Comparison of ENCODE assay signal across 22 cellular contexts in the genomic region with DNA sequence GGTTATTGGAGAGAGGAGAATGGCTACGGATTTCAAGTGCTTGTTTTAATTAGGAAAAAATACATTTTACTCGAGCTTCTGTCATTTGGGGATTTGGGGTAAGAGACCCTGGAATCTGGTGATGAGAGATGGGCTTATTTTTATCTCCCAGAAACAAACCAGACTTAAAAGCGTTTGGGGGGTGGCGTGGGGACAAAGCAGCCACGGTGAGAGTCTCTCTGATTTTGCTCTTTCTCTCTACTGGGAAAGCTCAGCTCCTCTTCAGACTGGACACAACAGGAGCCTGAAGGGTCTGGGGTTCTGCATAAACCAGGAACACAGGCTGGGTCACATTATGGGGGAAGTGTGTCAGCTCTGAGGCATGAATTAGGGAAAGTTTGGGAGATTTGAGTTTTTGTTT. TPM values are rescaled to one million over a fixed set of nuclear protein-coding genes. Genes with fewer than 3 reads are reported as not detected.
A peak's percentile ranks its signal among the peaks of the same experiment; 100 is the strongest.
DNase-seq lines count a peak whose midpoint lies in the region; ATAC-seq and TF ChIP-seq lines count a peak whose summit lies in the region.
"Had no signal": no experiment of that assay in that cellular context is flagged by ENCODE, and none has a peak within 500 bp of the region (broad histone marks: within the 10 kb centered on the region; RNA-seq: fewer than 3 reads in every experiment).

No MANE protein-coding gene starts in this region.

- H2AFZ ChIP-seq in GM23338 (no peak overlapping the region), osteoblast (ENCODE audit: low read length) (no peak overlapping the region)

- ATAC-seq in GM23338, result no peak
- no peak for ATAC-seq in stimulated activated naive B cell treated with anti-CD40 and anti-IgM and Interleukin-4, amounts not matched to agents 10 μg/mL and 1 μg/mL and 100 μg/mL, for 72 hours (replicated peaks)
- ATAC-seq: CD8-positive, alpha-beta T cell; GM12878 had no signal

- TF ChIP-seq CTCF in GM23338 (conservative IDR thresholded peaks at IDR 0.05; ENCODE audit: low read depth in 2 of 2) (no peak), osteoblast (IDR thresholded peaks at IDR 0.05; ENCODE audit: extremely low read depth, low read depth, low read length) (no peak)

- no peaks in the 10 kb centered on the region for H3K36me3 ChIP-seq in GM23338 (ENCODE audit: insufficient read depth)
- no peaks in the 10 kb centered on the region for H3K36me3 ChIP-seq in osteoblast (ENCODE audit: insufficient read depth, low read length)
- H3K36me3 ChIP-seq: BE2C, BLaER1 had no signal

- H3K9me2 ChIP-seq in GM23338 (ENCODE audit: insufficient read depth), result no peaks in the 10 kb centered on the region

- no peaks in the 10 kb centered on the region for H3K9me3 ChIP-seq in osteoblast (ENCODE audit: low read depth, low read length)
- H3K9me3 ChIP-seq: BE2C, Caco-2 had no signal

- no peaks in the 10 kb centered on the region for H3K9me3 Mint-ChIP-seq in activated naive CD8-positive, alpha-beta T cell (ENCODE audit: low read depth)
- H3K9me3 Mint-ChIP-seq in activated naive CD8-positive, alpha-beta T cell treated with anti-CD3 and anti-CD28 coated beads for 36 hours, result no peaks in the 10 kb centered on the region
- peaks cover 8% of the 10 kb centered on the region for H3K9me3 Mint-ChIP-seq in GM23338
- no peaks in the 10 kb centered on the region for H3K9me3 Mint-ChIP-seq in stimulated activated naive B cell treated with anti-CD40 and anti-IgM and Interleukin-4, amounts not matched to agents 10 μg/mL and 1 μg/mL and 100 μg/mL, for 72 hours
- H3K9me3 Mint-ChIP-seq: CD8-positive, alpha-beta T cell had no signal

- H3K27me3 Mint-ChIP-seq in activated naive CD8-positive, alpha-beta T cell, result peaks cover 51% of the 10 kb centered on the region
- peaks cover 89% of the 10 kb centered on the region for H3K27me3 Mint-ChIP-seq in activated naive CD8-positive, alpha-beta T cell treated with anti-CD3 and anti-CD28 coated beads for 36 hours
- H3K27me3 Mint-ChIP-seq in GM23338 (ENCODE audit: insufficient read depth, low read depth, poor library complexity), result peaks cover 85% of the 10 kb centered on the region
- H3K27me3 Mint-ChIP-seq in stimulated activated naive B cell treated with anti-CD40 and anti-IgM and Interleukin-4, amounts not matched to agents 10 μg/mL and 1 μg/mL and 100 μg/mL, for 72 hours, result peaks cover 82 to 88% of the 10 kb centered on the region in 2 donors

- 0 out of 2 replicates have a peak, but pooled peaks cover 8% of the 10 kb centered on the region for H4K20me1 ChIP-seq in GM23338 (replicated peaks; ENCODE audit: insufficient read depth)
- peaks cover 2% of the 10 kb centered on the region for H4K20me1 ChIP-seq in osteoblast (ENCODE audit: insufficient read depth, low read length)

- no peak overlapping the region for H3K27ac Mint-ChIP-seq in activated naive CD8-positive, alpha-beta T cell
- no peak overlapping the region for H3K27ac Mint-ChIP-seq in activated naive CD8-positive, alpha-beta T cell treated with anti-CD3 and anti-CD28 coated beads for 36 hours
- no peak overlapping the region for H3K27ac Mint-ChIP-seq in GM23338
- peak overlapping the region; percentile 16 for H3K27ac Mint-ChIP-seq in stimulated activated naive B cell treated with anti-CD40 and anti-IgM and Interleukin-4, amounts not matched to agents 10 μg/mL and 1 μg/mL and 100 μg/mL, for 72 hours
- H3K27ac Mint-ChIP-seq: CD14-positive monocyte; CD4-positive, CD25-positive, alpha-beta regulatory T cell; CD8-positive, alpha-beta T cell had no signal

- peak overlapping the region; percentile 30 for H3K4me3 Mint-ChIP-seq in activated naive CD8-positive, alpha-beta T cell
- H3K4me3 Mint-ChIP-seq in activated naive CD8-positive, alpha-beta T cell treated with anti-CD3 and anti-CD28 coated beads for 36 hours, result no peak overlapping the region
- peak overlapping the region; percentile 69; the same call in 2 of the 3 replicates for H3K4me3 Mint-ChIP-seq in GM23338
- no peak overlapping the region for H3K4me3 Mint-ChIP-seq in stimulated activated naive B cell treated with anti-CD40 and anti-IgM and Interleukin-4, amounts not matched to agents 10 μg/mL and 1 μg/mL and 100 μg/mL, for 72 hours
- H3K4me3 Mint-ChIP-seq: CD8-positive, alpha-beta T cell had no signal

- H3K4me2 ChIP-seq in GM23338 (peak overlapping the region; percentile 91), osteoblast (ENCODE audit: insufficient read depth, low read length) (no peak overlapping the region)
- H3K4me2 ChIP-seq: BLaER1 had no signal

- H3K79me2 ChIP-seq in GM23338 (replicated peaks; ENCODE audit: insufficient read depth), result no peaks in the 10 kb centered on the region
- H3K79me2 ChIP-seq in osteoblast (ENCODE audit: insufficient read depth, low read length), result no peaks in the 10 kb centered on the region

- H3K27me3 ChIP-seq in GM23338 (ENCODE audit: insufficient read depth) (peaks cover 73% of the 10 kb centered on the region), osteoblast (ENCODE audit: insufficient read depth, low read length) (peaks cover 94% of the 10 kb centered on the region)

- DNase-seq in activated naive CD8-positive, alpha-beta T cell treated with anti-CD3 and anti-CD28 coated beads for 36 hours, result no peak
- no peak for DNase-seq in GM23338 (ENCODE audit: low spot score)
- peak; percentile 73 for DNase-seq in osteoblast (ENCODE audit: insufficient read length, low spot score, missing footprints)
- no peak for DNase-seq in stimulated activated naive B cell treated with anti-CD40 and anti-IgM and Interleukin-4, amounts not matched to agents 10 μg/mL and 1 μg/mL and 100 μg/mL, for 72 hours
- DNase-seq in activated CD8-positive, alpha-beta memory T cell treated with anti-CD3 and anti-CD28 coated beads for 24 hours, result no peak
- DNase-seq in NCI-H524 treated with DMSO at 0.1 percent for 48 hours (lab: John Stamatoyannopoulos, UW), result no peak
- no peak for DNase-seq in stimulated activated CD4-positive, alpha-beta T cell treated with anti-CD3 and anti-CD28 coated beads, Interleukin-2, amount 100 ng/mL, for 24 hours
- DNase-seq: 8988T; ACHN; BE2C; C1 segment of cervical spinal cord; Caco-2; Calu3; CD4-positive, CD25-positive, alpha-beta regulatory T cell; CD8-positive, alpha-beta T cell; DMS79 treated with DMSO at 0.1 percent for 48 hours had no signal

- H3K4me1 ChIP-seq in GM23338 (ENCODE audit: insufficient read depth), result peaks cover 48% of the 10 kb centered on the region
- no peaks in the 10 kb centered on the region for H3K4me1 ChIP-seq in osteoblast (ENCODE audit: insufficient read depth, low read length)
- H3K4me1 ChIP-seq: BE2C, BLaER1, Caco-2 had no signal

- H3K4me1 Mint-ChIP-seq in activated naive CD8-positive, alpha-beta T cell (ENCODE audit: low read depth), result peaks cover 26% of the 10 kb centered on the region
- H3K4me1 Mint-ChIP-seq in activated naive CD8-positive, alpha-beta T cell treated with anti-CD3 and anti-CD28 coated beads for 36 hours, result peaks cover 9% of the 10 kb centered on the region
- peaks cover 58% of the 10 kb centered on the region for H3K4me1 Mint-ChIP-seq in GM23338
- H3K4me1 Mint-ChIP-seq in stimulated activated naive B cell treated with anti-CD40 and anti-IgM and Interleukin-4, amounts not matched to agents 10 μg/mL and 1 μg/mL and 100 μg/mL, for 72 hours, result peaks cover 23 to 35% of the 10 kb centered on the region in 2 donors

- H3K36me3 Mint-ChIP-seq in activated naive CD8-positive, alpha-beta T cell, result no peaks in the 10 kb centered on the region
- no peaks in the 10 kb centered on the region for H3K36me3 Mint-ChIP-seq in activated naive CD8-positive, alpha-beta T cell treated with anti-CD3 and anti-CD28 coated beads for 36 hours
- peaks cover 2% of the 10 kb centered on the region; the same call in 1 of the 3 replicates for H3K36me3 Mint-ChIP-seq in GM23338 (ENCODE audit: low read depth)
- no peaks in the 10 kb centered on the region for H3K36me3 Mint-ChIP-seq in stimulated activated naive B cell treated with anti-CD40 and anti-IgM and Interleukin-4, amounts not matched to agents 10 μg/mL and 1 μg/mL and 100 μg/mL, for 72 hours
- H3K36me3 Mint-ChIP-seq: CD4-positive, CD25-positive, alpha-beta regulatory T cell; CD8-positive, alpha-beta T cell had no signal

- H3K27ac ChIP-seq in GM23338 (ENCODE audit: low read depth) (no peak overlapping the region), osteoblast (ENCODE audit: low read depth, low read length) (no peak overlapping the region)
- H3K27ac ChIP-seq: BLaER1 had no signal

- H3K4me3 ChIP-seq in GM23338, result peak overlapping the region; percentile 69
- H3K4me3 ChIP-seq in osteoblast (ENCODE audit: insufficient read depth, low read length), result no peak overlapping the region
- H3K4me3 ChIP-seq: BLaER1, GM12878 had no signal

- H3F3A ChIP-seq in GM23338 (replicated peaks; ENCODE audit: low read depth), result peaks cover 17% of the 10 kb centered on the region; the same call in 1 of the 2 replicates

TF ChIP-seq in GM23338, 12 proteins besides CTCF, POLR2A, EP300 and RAD21 (continues in another document):
- TF ChIP-seq ZNF114 (CRISPR knock-in tag; IDR thresholded peaks at IDR 0.05) (no peak), JUNB (IDR thresholded peaks at IDR 0.05; ENCODE audit: unreplicated experiment) (no peak), STAT1 (IDR thresholded peaks at IDR 0.05; ENCODE audit: unreplicated experiment) (no peak), ZNF331 (CRISPR knock-in tag; IDR thresholded peaks at IDR 0.05; ENCODE audit: low read depth) (no peak)

RNA-seq across cellular contexts. Expression of a gene that starts 3.8 kb away (rescaled TPM):
- total RNA-seq in activated naive CD8-positive, alpha-beta T cell treated with anti-CD3 and anti-CD28 coated beads for 36 hours, result not detected
- 0.49 and 0.66 TPM in 2 replicates for total RNA-seq in GM23338 (2014; rRNA removed; shearing (Covaris generic))
- 0.35 and 0.52 TPM in 2 replicates for polyA plus RNA-seq in GM23338 (2016; fragmentation: Nextera tagmentation; extraction: Ambion mirVana)
- total RNA-seq in osteoblast, result not detected in 2 replicates
- total RNA-seq: A673; Caco-2; Calu3; CD4-positive, CD25-positive, alpha-beta regulatory T cell; CD8-positive, alpha-beta T cell; GM12878 had no signal
- polyA plus RNA-seq: AG04450, CD14-positive monocyte had no signal

RNA-seq across cellular contexts. Expression of a gene that starts 59.7 kb away (rescaled TPM):
- 10 to 100 TPM; 36.8 to 36.9 TPM for total RNA-seq in activated naive CD8-positive, alpha-beta T cell treated with anti-CD3 and anti-CD28 coated beads for 36 hours
- 56.6 and 73.1 TPM in 2 replicates for total RNA-seq in GM23338 (2014; rRNA removed; shearing (Covaris generic))
- 60.5 and 64.6 TPM in 2 replicates for polyA plus RNA-seq in GM23338 (2016; fragmentation: Nextera tagmentation; extraction: Ambion mirVana)
- 35.7 and 38.7 TPM in 2 replicates for total RNA-seq in osteoblast

Comparison
In these comparisons a context has a peak if more than half of its experiments do, and no peak if none do; other contexts are left out.
1. H3K4me3 Mint-ChIP-seq: peak in activated naive CD8-positive, alpha-beta T cell (single experiment) and GM23338 (single experiment); none in activated naive CD8-positive, alpha-beta T cell treated with anti-CD3 and anti-CD28 coated beads for 36 hours (single experiment) and stimulated activated naive B cell treated with anti-CD40 and anti-IgM and Interleukin-4, amounts not matched to agents 10 μg/mL and 1 μg/mL and 100 μg/mL, for 72 hours (0 of 2).